ENCODE assay signal across 9 cellular contexts in genomic region chr2:176156959-176157498, GRCh38. TPM values are rescaled to one million over a fixed set of nuclear protein-coding genes. Genes with fewer than 3 reads are reported as not detected.
DNase-seq lines count a peak whose midpoint lies in the region; TF ChIP-seq lines count a peak whose summit lies in the region.
"Had no signal": no experiment of that assay in that cellular context is flagged by ENCODE, and none has a peak within 500 bp of the region (broad histone marks: within the 10 kb centered on the region; RNA-seq: fewer than 3 reads in every experiment).

Gene HOXD3 (plus strand): TSS chr2:176157307. CDS start chr2:176169115, 11,808 bp downstream.

- DNase-seq in AG10803 (ENCODE audit: low read depth), result peak; percentile 39
- DNase-seq in neural crest cell (ENCODE audit: low read depth, low spot score), result no peak
- no peak for DNase-seq in UCSD-AML1 (lab: John Stamatoyannopoulos, UW; ENCODE audit: unreplicated experiment)
- DNase-seq in anterior cingulate cortex (lab: John Stamatoyannopoulos, UW), result no peak
- DNase-seq in stimulated activated CD4-positive, alpha-beta T cell treated with anti-CD3 and anti-CD28 coated beads, Interleukin-2, amount 100 ng/mL, for 24 hours, result no peak
- no peak for DNase-seq in caudate nucleus (lab: John Stamatoyannopoulos, UW)
- DNase-seq: RPMI8226 had no signal

- H3K27ac ChIP-seq in HEK293 (ENCODE audit: extremely low read depth, low read depth, low read length), result peak within 1 kb of the TSS; percentile 98
- no peak within 1 kb of the TSS for H3K27ac ChIP-seq in caudate nucleus (ENCODE audit: low read depth, low read length)

- peaks cover 29% of the 10 kb centered on the region for H3K4me1 Mint-ChIP-seq in brain
- H3K4me1 Mint-ChIP-seq in neural crest cell, result peaks cover 12% of the 10 kb centered on the region

- H3K4me3 ChIP-seq in AG10803 (ENCODE audit: low read length) (peak within 1 kb of the TSS; percentile 58), HEK293 (ENCODE audit: low read depth, low read length) (peak within 1 kb of the TSS; percentile 48)

- H3K36me3 ChIP-seq in HEK293 (ENCODE audit: control insufficient read depth in 2 of 2, insufficient read depth in 1 of 2, low read length in 2 of 2), result peaks cover 0 to 30% of the 10 kb centered on the region in 2 experiments; a peak in 1 of 3 replicates

- no peaks in the 10 kb centered on the region for H3K9me3 ChIP-seq in HEK293 (ENCODE audit: control insufficient read depth, insufficient read depth, low read depth, low read length)

- H3K27me3 Mint-ChIP-seq in brain (peaks cover 100% of the 10 kb centered on the region), neural crest cell (ENCODE audit: low read depth) (peaks cover 100% of the 10 kb centered on the region)

- H3K4me3 Mint-ChIP-seq in brain (peak within 1 kb of the TSS; percentile 70 to 82 (median 79)), neural crest cell (peak within 1 kb of the TSS; percentile 78)

- peaks cover 0 to 14% (median 0%) of the 10 kb centered on the region in 5 experiments for H3K9me3 Mint-ChIP-seq in brain
- no peaks in the 10 kb centered on the region for H3K9me3 Mint-ChIP-seq in neural crest cell

- H3K4me1 ChIP-seq in HEK293 (ENCODE audit: control insufficient read depth, insufficient read depth, low read length), result peaks cover 17% of the 10 kb centered on the region

- POLR2A ChIA-PET in HEK293 (lab: Yijun Ruan, JAX), result interaction anchor here (1.0 kb wide), 1 partner anchor 497 kb away, joined by 3 read pairs; no protein-coding TSS in a partner anchor

- TF ChIP-seq CTCF in AG10803 (conservative IDR thresholded peaks at IDR 0.05; ENCODE audit: low read length), result no peak
- no peak for TF ChIP-seq CTCF in HEK293 (tag by site-specific recombination; IDR thresholded peaks at IDR 0.05)
- TF ChIP-seq CTCF in brain (conservative IDR thresholded peaks at IDR 0.05), result no peak
- TF ChIP-seq CTCF in neural crest cell (conservative IDR thresholded peaks at IDR 0.05), result no peak

- peak within 1 kb of the TSS in 2 of 5 experiments; percentile 54 to 71 for H3K27ac Mint-ChIP-seq in brain
- peak within 1 kb of the TSS; percentile 30 for H3K27ac Mint-ChIP-seq in neural crest cell (ENCODE audit: unreplicated experiment)

- CTCF ChIA-PET in HEK293 (lab: Yijun Ruan, JAX), result no interaction called here

- H3K36me3 Mint-ChIP-seq in brain, result peaks cover 21% of the 10 kb centered on the region
- peaks cover 4% of the 10 kb centered on the region for H3K36me3 Mint-ChIP-seq in neural crest cell (ENCODE audit: low read depth)

TF ChIP-seq in HEK293, 187 proteins besides CTCF, POLR2A, EP300 and RAD21:
- TF ChIP-seq GLIS1 (tag by site-specific recombination; IDR thresholded peaks at IDR 0.05) (peak; percentile 65; the same call in 1 of the 2 replicates), YY1 (tag by site-specific recombination; IDR thresholded peaks at IDR 0.05) (peak; percentile 63; the same call in 1 of the 2 replicates), KLF7 (tag by site-specific recombination; IDR thresholded peaks at IDR 0.05; ENCODE audit: borderline replicate concordance) (no peak), ZNF513 (tag by site-specific recombination; IDR thresholded peaks at IDR 0.05) (peak; percentile 43), GLIS2 (tag by site-specific recombination; IDR thresholded peaks at IDR 0.05) (0 out of 2 replicates have a peak, but pooled peaks have one; percentile 25)

RNA-seq across cellular contexts. Expression of gene HOXD3, which starts in this region (rescaled TPM):
- polyA plus RNA-seq in brain (ENCODE audit: insufficient read depth, low read depth, low replicate concordance), result 1.2 TPM
- 1.5 and 1.9 TPM in 2 replicates for total RNA-seq in neural crest cell
